ENCODE assay signal across 16 cellular contexts in genomic region chr2:233813236-233814062, GRCh38. TPM values are rescaled to one million over a fixed set of nuclear protein-coding genes. Genes with fewer than 3 reads are reported as not detected.
"Had no signal": no experiment of that assay in that cellular context is flagged by ENCODE, and none has a peak within 500 bp of the region (broad histone marks: within the 10 kb centered on the region; RNA-seq: fewer than 3 reads in every experiment).

No MANE protein-coding gene starts in this region.

- H3K36me3 Mint-ChIP-seq: activated naive CD8-positive, alpha-beta T cell treated with anti-CD3 and anti-CD28 coated beads, Interleukin-2, amount 10 ng/mL, durations not matched to agents 7 days and 5 days had no signal

- ATAC-seq: left ventricle myocardium superior had no signal

- H3K4me1 ChIP-seq: breast epithelium, esophagus muscularis mucosa, right atrium auricular region had no signal

- H3K9me3 Mint-ChIP-seq: activated naive CD8-positive, alpha-beta T cell treated with anti-CD3 and anti-CD28 coated beads, Interleukin-2, amount 10 ng/mL, durations not matched to agents 7 days and 5 days had no signal

- H3K27ac Mint-ChIP-seq: activated naive CD8-positive, alpha-beta T cell treated with anti-CD3 and anti-CD28 coated beads, Interleukin-2, amount 10 ng/mL, durations not matched to agents 7 days and 5 days had no signal

- H3K27me3 ChIP-seq: breast epithelium, right atrium auricular region had no signal

- H3K4me3 Mint-ChIP-seq: activated naive CD8-positive, alpha-beta T cell treated with anti-CD3 and anti-CD28 coated beads, Interleukin-2, amount 10 ng/mL, durations not matched to agents 7 days and 5 days had no signal

- H3K9me3 ChIP-seq: breast epithelium, esophagus muscularis mucosa had no signal

- H3K27ac ChIP-seq: breast epithelium, dorsolateral prefrontal cortex, esophagus muscularis mucosa, right atrium auricular region had no signal

- H3K4me3 ChIP-seq: breast epithelium, dorsolateral prefrontal cortex, esophagus muscularis mucosa, right atrium auricular region had no signal

- DNase-seq: activated CD4-positive, alpha-beta T cell treated with anti-CD3 and anti-CD28 coated beads for 48 hours; activated naive CD8-positive, alpha-beta T cell treated with anti-CD3 and anti-CD28 coated beads, Interleukin-2, amount 10 ng/mL, durations not matched to agents 7 days and 5 days; activated T-cell treated with anti-CD3 and anti-CD28 coated beads for 4 hours; anterior cingulate cortex; foreskin fibroblast; left ventricle myocardium superior; stimulated activated CD4-positive, alpha-beta T cell treated with anti-CD3 and anti-CD28 coated beads, Interleukin-2, amount 100 ng/mL, for 24 hours; stimulated activated naive CD4-positive, alpha-beta T cell treated with Interleukin-2 at 50 U/mL for 16 hours; T-helper 9 cell had no signal

- H3K36me3 ChIP-seq: breast epithelium, esophagus muscularis mucosa, right atrium auricular region had no signal

RNA-seq across cellular contexts. Expression of gene MROH2A, which starts 35.3 kb away (rescaled TPM):
- total RNA-seq: activated naive CD8-positive, alpha-beta T cell treated with anti-CD3 and anti-CD28 coated beads, Interleukin-2, amount 10 ng/mL, durations not matched to agents 7 days and 5 days; breast epithelium; chondrocyte; esophagus muscularis mucosa; left ventricle myocardium superior; right atrium auricular region; temporal lobe had no signal

RNA-seq across cellular contexts. Expression of gene UGT1A1, which starts 53.4 kb away (rescaled TPM):
- total RNA-seq: activated naive CD8-positive, alpha-beta T cell treated with anti-CD3 and anti-CD28 coated beads, Interleukin-2, amount 10 ng/mL, durations not matched to agents 7 days and 5 days; breast epithelium; chondrocyte; dorsolateral prefrontal cortex; esophagus muscularis mucosa; left ventricle myocardium superior; right atrium auricular region; SK-MEL-5; temporal lobe had no signal
